ENCODE assay signal across 8 cellular contexts in genomic region chr4:48127882-48128394, GRCh38. TPM values are rescaled to one million over a fixed set of nuclear protein-coding genes. Genes with fewer than 3 reads are reported as not detected.
A peak's percentile ranks its signal among the peaks of the same experiment; 100 is the strongest.
DNase-seq lines count a peak whose midpoint lies in the region; ATAC-seq lines count a peak whose summit lies in the region.

No MANE protein-coding gene starts in this region.

- peak overlapping the region in 3 of 4 donors; percentile 13 to 87 (median 29) for H3K4me3 Mint-ChIP-seq in IgD-negative memory B cell

- H3K9me3 ChIP-seq in SK-N-MC (ENCODE audit: low read depth, low read length), result no peaks in the 10 kb centered on the region

- DNase-seq in EH (ENCODE audit: low read depth), result peak; percentile 99
- peak; percentile 8 for DNase-seq in SK-N-MC (ENCODE audit: low read depth, low spot score)
- DNase-seq in activated naive CD4-positive, alpha-beta T cell treated with Interleukin-2 at 50 U/mL for 16 hours, result peak; percentile 74
- peak; percentile 59 for DNase-seq in Right ventricle myocardium inferior (ENCODE audit: missing footprints)
- peak; percentile 92 for DNase-seq in renal cortical epithelial cell (ENCODE audit: low read depth)
- DNase-seq in OCI-M2 (lab: John Stamatoyannopoulos, UW; ENCODE audit: unreplicated experiment), result no peak

- H3K27me3 Mint-ChIP-seq in IgD-negative memory B cell, result no peaks in the 10 kb centered on the region

- peak overlapping the region in 1 of 3 donors; percentile 96 for H3K27ac Mint-ChIP-seq in IgD-negative memory B cell

- peaks cover 5 to 14% (median 6%) of the 10 kb centered on the region in 3 donors for H3K4me1 Mint-ChIP-seq in IgD-negative memory B cell

- intact Hi-C loops in Right ventricle myocardium inferior (cut with DNase I), result loop anchor here (5.0 kb wide), 1 partner anchor 144 kb away; no protein-coding TSS in a partner anchor

- H3K4me3 ChIP-seq in SK-N-MC, result no peak overlapping the region

- no peaks in the 10 kb centered on the region for H3K36me3 Mint-ChIP-seq in IgD-negative memory B cell

- no peaks in the 10 kb centered on the region for H3K9me3 Mint-ChIP-seq in IgD-negative memory B cell

- no peak overlapping the region for H3K27ac ChIP-seq in SK-N-MC

- ATAC-seq in GM21723 (IDR thresholded peaks at IDR 0.05; ENCODE audit: unreplicated experiment) (peak; percentile 85), Right ventricle myocardium inferior (peak; percentile 86)

- no peak overlapping the region for H3K9ac ChIP-seq in SK-N-MC (ENCODE audit: insufficient read length)

- no peaks in the 10 kb centered on the region for H3K36me3 ChIP-seq in SK-N-MC (ENCODE audit: insufficient read depth, low read length)

RNA-seq across cellular contexts. Expression of gene TXK, which starts 6.1 kb away (rescaled TPM):
- 3.4 TPM for polyA plus RNA-seq in IgD-negative memory B cell
- total RNA-seq in Right ventricle myocardium inferior (1.0 TPM), renal cortical epithelial cell (2.6 and 4.7 TPM in 2 replicates)
